8 cellular contexts compared by ENCODE assay signal in genomic region chr1:20661235-20662109, GRCh38. TPM values are rescaled to one million over a fixed set of nuclear protein-coding genes. Genes with fewer than 3 reads are reported as not detected.
DNase-seq lines count a peak whose midpoint lies in the region; ATAC-seq, FAIRE-seq and TF ChIP-seq lines count a peak whose summit lies in the region.

Gene DDOST (minus strand): TSS chr1:20661369. CDS start chr1:20661350, 19 bp downstream.

- H3K9me3 Mint-ChIP-seq in progenitor cell of endocrine pancreas (ENCODE audit: low read depth), result no peaks in the 10 kb centered on the region

- peak; percentile 97 for DNase-seq in GM12891 (ENCODE audit: insufficient read length, low spot score)
- peak; percentile 96 for DNase-seq in NCI-H146 (lab: John Stamatoyannopoulos, UW)
- peak; percentile 93 for DNase-seq in amniotic stem cell (lab: John Stamatoyannopoulos, UW)
- peak; percentile 98 for DNase-seq in left cardiac atrium
- peak; percentile 90 for DNase-seq in progenitor cell of endocrine pancreas (ENCODE audit: low spot score, unreplicated experiment)

- peaks cover 21% of the 10 kb centered on the region for H3K4me1 Mint-ChIP-seq in progenitor cell of endocrine pancreas (ENCODE audit: low read depth)

- 1% methylated on average over 55 of the region's 55 CpGs for WGBS in urinary bladder

- peak; percentile 51 for TF ChIP-seq CTCF in progenitor cell of endocrine pancreas (IDR thresholded peaks at IDR 0.05; ENCODE audit: unreplicated experiment)

- ATAC-seq in HG02852 (IDR thresholded peaks at IDR 0.05; ENCODE audit: unreplicated experiment) (peak; percentile 97), left cardiac atrium (peak; percentile 97 to 98)

- peak within 1 kb of the TSS; percentile 76 for H3K4me3 ChIP-seq in urinary bladder (ENCODE audit: low read depth, low read length)

- H3K4me1 ChIP-seq in urinary bladder (ENCODE audit: insufficient read depth), result no peaks in the 10 kb centered on the region

- TF ChIP-seq POLR2A in GM12891 (IDR thresholded peaks at IDR 0.05; ENCODE audit: low read depth, low read length), result peak; percentile 88

- peak within 1 kb of the TSS; percentile 99 for H3K4me3 Mint-ChIP-seq in progenitor cell of endocrine pancreas (ENCODE audit: low read depth)

- intact Hi-C loops in T-helper 1 cell treated with Interleukin-12 subunit alpha and Interleukin-12 subunit beta and Interleukin-4 antibody, amounts not matched to agents 30 ng/mL and 1 ng/mL, for 36 hours (cut with micrococcal nuclease), result loop anchor here (1.0 to 5.0 kb wide), 9 partner anchors 27 to 1791 kb away; partner anchors contain the start of genes CAPZB, EIF4G3, HP1BP3 and OTUD3
- intact Hi-C loops in left cardiac atrium (cut with DNase I), result no loop called here

- H3K27ac Mint-ChIP-seq in progenitor cell of endocrine pancreas, result peak within 1 kb of the TSS; percentile 97

- H3K27ac ChIP-seq in urinary bladder (ENCODE audit: low read depth), result no peak within 1 kb of the TSS

- H3K36me3 Mint-ChIP-seq in progenitor cell of endocrine pancreas (ENCODE audit: insufficient read depth), result peaks cover 5% of the 10 kb centered on the region

- FAIRE-seq in GM12891 (lab: Jason Lieb, UNC), result peak; percentile 100

- no peaks in the 10 kb centered on the region for H3K36me3 ChIP-seq in urinary bladder (ENCODE audit: insufficient read depth)

- H3K27me3 Mint-ChIP-seq in progenitor cell of endocrine pancreas, result no peaks in the 10 kb centered on the region

TF ChIP-seq in GM12891, 5 proteins besides CTCF, POLR2A, EP300 and RAD21:
- peak; percentile 79 for TF ChIP-seq POLR2AphosphoS5 (IDR thresholded peaks at IDR 0.05; ENCODE audit: low read depth, low read length)
- TF ChIP-seq PAX5 (IDR thresholded peaks at IDR 0.05; ENCODE audit: insufficient read depth, low read length, severe bottlenecking), result no peak
- TF ChIP-seq SPI1 (IDR thresholded peaks at IDR 0.05; ENCODE audit: low read depth, low read length), result peak; percentile 53
- peak; percentile 83 for TF ChIP-seq POU2F2 (IDR thresholded peaks at IDR 0.05; ENCODE audit: low read depth, low read length)
- peak; percentile 83 for TF ChIP-seq TAF1 (IDR thresholded peaks at IDR 0.05; ENCODE audit: low read depth, low read length)
TF ChIP-seq in GM12891: peak in this region for 4.

RNA-seq across cellular contexts. Expression of gene DDOST, which starts in this region (rescaled TPM):
- polyA plus RNA-seq in GM12891 (2012; ENCODE audit: low read depth, missing spikeins), result 117 TPM
- 181 and 196 TPM in 2 replicates for total RNA-seq in T-helper 1 cell treated with Interleukin-12 subunit alpha and Interleukin-12 subunit beta and Interleukin-4 antibody, amounts not matched to agents 30 ng/mL and 1 ng/mL, for 36 hours
- total RNA-seq in left cardiac atrium (100 to 1,000 TPM; 143 to 145 TPM), progenitor cell of endocrine pancreas (273 and 276 TPM in 2 replicates), urinary bladder (132 TPM)
- 169 TPM for polyA plus RNA-seq in urinary bladder
